Comparison of ENCODE assay signal across 6 cellular contexts in genomic region chr15:101949380-101950065, GRCh38.
DNase-seq lines count a peak whose midpoint lies in the region; ATAC-seq, FAIRE-seq and TF ChIP-seq lines count a peak whose summit lies in the region.
"Not testable (repeated sequence)": the region's sequence is repeated elsewhere in the genome, so short reads cannot be mapped to it uniquely, and the experiment has no call there.

No MANE protein-coding gene starts in this region.

- not testable (repeated sequence) for H3K27me3 ChIP-seq in right cardiac atrium (ENCODE audit: control insufficient read depth, insufficient read depth); lower lobe of right lung (ENCODE audit: low read depth); small intestine (ENCODE audit: control insufficient read depth in 2 of 2, insufficient read depth in 2 of 2, low read length in 2 of 2); aorta (ENCODE audit: control insufficient read depth in 1 of 2, insufficient read depth in 2 of 2, low read length in 1 of 2)

- intact Hi-C loops in right cardiac atrium (cut with DNase I); lower lobe of right lung (cut with DNase I); aorta (cut with DNase I): not testable (repeated sequence)

- TF ChIP-seq CTCF in lower lobe of right lung (IDR thresholded peaks at IDR 0.05), result not testable (repeated sequence)

- DNase-seq in RCC 7860 (ENCODE audit: low spot score) (peak; percentile 0), small intestine (peak; percentile 42)
- DNase-seq in right cardiac atrium, lower lobe of right lung, aorta: not testable (repeated sequence)

- H3K4me1 ChIP-seq in right cardiac atrium (ENCODE audit: control insufficient read depth, insufficient read depth, low read length); lower lobe of right lung; small intestine (ENCODE audit: control insufficient read depth in 2 of 2, insufficient read depth in 1 of 2, low read depth in 1 of 2, low read length in 1 of 2); aorta (ENCODE audit: control insufficient read depth in 1 of 2, insufficient read depth in 2 of 2, low read length in 2 of 2): not testable (repeated sequence)

- not testable (repeated sequence) for FAIRE-seq in RCC 7860 (lab: Jason Lieb, UNC); small intestine (lab: Jason Lieb, UNC)
- peak; percentile 79 for FAIRE-seq in colon (lab: Jason Lieb, UNC)

- H3K9me3 ChIP-seq in right cardiac atrium (ENCODE audit: control insufficient read depth, low read length); lower lobe of right lung; small intestine (ENCODE audit: control insufficient read depth, low read depth); aorta (ENCODE audit: control insufficient read depth, low read length): not testable (repeated sequence)

- 82% methylated on average over 1 of the region's 1 CpG for WGBS in right cardiac atrium
- 83 to 92% (median 88%) methylated on average over 1 of the region's 1 CpG for WGBS in small intestine, 3 donors
- 81 to 83% methylated on average over 1 of the region's 1 CpG for WGBS in aorta, 2 donors

- H3K4me3 ChIP-seq in right cardiac atrium (ENCODE audit: low read length); lower lobe of right lung; small intestine (ENCODE audit: low read depth in 1 of 2, low read length in 2 of 2); aorta (ENCODE audit: low read length in 2 of 2): not testable (repeated sequence)

- H3K27ac ChIP-seq in right cardiac atrium (ENCODE audit: low read length); lower lobe of right lung; small intestine (ENCODE audit: low read depth in 1 of 2, low read length in 1 of 2); aorta (ENCODE audit: low read depth in 1 of 2, low read length in 2 of 2): not testable (repeated sequence)

- H3K36me3 ChIP-seq in lower lobe of right lung; small intestine (ENCODE audit: control insufficient read depth in 2 of 2, insufficient read depth in 2 of 2, low read length in 2 of 2); aorta (ENCODE audit: control insufficient read depth in 1 of 2, insufficient read depth in 2 of 2, low read length in 1 of 2): not testable (repeated sequence)

- ATAC-seq in right cardiac atrium (peak; percentile 22 to 35), lower lobe of right lung (peak; percentile 9 to 23), aorta (ENCODE audit: low FRiP score) (peak; percentile 72)

Comparison
In these comparisons a context has a peak if more than half of its experiments do, and no peak if none do; other contexts are left out.
1. ATAC-seq: peak in every context shown above with its lines; median percentile 72 in aorta; 28 in right cardiac atrium; 16 in lower lobe of right lung.